34 cellular contexts compared by ENCODE assay signal in genomic region chr7:141400356-141400755, GRCh38.
DNase-seq lines count a peak whose midpoint lies in the region; ATAC-seq and TF ChIP-seq lines count a peak whose summit lies in the region.
"Had no signal": no experiment of that assay in that cellular context is flagged by ENCODE, and none has a peak within 500 bp of the region (broad histone marks: within the 10 kb centered on the region; RNA-seq: fewer than 3 reads in every experiment).

No MANE protein-coding gene starts in this region.

- in situ Hi-C loops in brain microvascular endothelial cell (cut with HindIII; ENCODE audit: low pct_ligation_motif_present, low sequenced_read_pairs), result no loop called here

- H3K9ac ChIP-seq in endodermal cell (ENCODE audit: extremely low read depth, low read length, poor library complexity, severe bottlenecking), result no peak overlapping the region
- H3K9ac ChIP-seq: BLaER1; BLaER1 treated with 17β-estradiol and CSF1 and Interleukin-3, amounts not matched to agents 10 nM and 100 nM had no signal

- H3K36me3 Mint-ChIP-seq in nephron progenitor cell (ENCODE audit: low read depth) (no peaks in the 10 kb centered on the region), endodermal cell (ENCODE audit: low read depth) (no peaks in the 10 kb centered on the region)
- H3K36me3 Mint-ChIP-seq: CD14-positive monocyte; CD4-positive, alpha-beta memory T cell; CD4-positive, CD25-positive, alpha-beta regulatory T cell; CD8-positive, alpha-beta memory T cell; CD8-positive, alpha-beta T cell had no signal

- H3K4me1 Mint-ChIP-seq in nephron progenitor cell, result peaks cover 37% of the 10 kb centered on the region
- no peaks in the 10 kb centered on the region for H3K4me1 Mint-ChIP-seq in endodermal cell
- H3K4me1 Mint-ChIP-seq: B cell; CD14-positive monocyte; CD4-positive, alpha-beta memory T cell; CD4-positive, CD25-positive, alpha-beta regulatory T cell; CD8-positive, alpha-beta memory T cell had no signal

- H3K4me3 Mint-ChIP-seq in nephron progenitor cell (peak overlapping the region; percentile 5), endodermal cell (no peak overlapping the region)
- H3K4me3 Mint-ChIP-seq: B cell; CD4-positive, alpha-beta memory T cell; CD4-positive, alpha-beta T cell; CD4-positive, CD25-positive, alpha-beta regulatory T cell; CD8-positive, alpha-beta memory T cell; CD8-positive, alpha-beta T cell had no signal

- H3K9me3 ChIP-seq in HEK293 (ENCODE audit: control insufficient read depth, insufficient read depth, low read depth, low read length) (no peaks in the 10 kb centered on the region), endodermal cell (ENCODE audit: control insufficient read depth, low read length) (no peaks in the 10 kb centered on the region)
- H3K9me3 ChIP-seq: A549; BE2C; BLaER1; BLaER1 treated with 17β-estradiol and CSF1 and Interleukin-3, amounts not matched to agents 10 nM and 100 nM; Caco-2 had no signal

- H3K27me3 ChIP-seq in endodermal cell (ENCODE audit: control insufficient read depth, insufficient read depth, low read length, poor library complexity, severe bottlenecking), result no peaks in the 10 kb centered on the region
- no peaks in the 10 kb centered on the region for H3K27me3 ChIP-seq in brain microvascular endothelial cell (replicated peaks)
- H3K27me3 ChIP-seq: BE2C; BLaER1; BLaER1 treated with 17β-estradiol and CSF1 and Interleukin-3, amounts not matched to agents 10 nM and 100 nM had no signal

- CTCF ChIA-PET in HEK293 (lab: Yijun Ruan, JAX), result interaction anchor here (0.7 kb wide), 1 partner anchor 42 kb away, joined by 3 read pairs; no protein-coding TSS in a partner anchor

- H3K27ac ChIP-seq in HEK293 (ENCODE audit: extremely low read depth, low read depth, low read length) (no peak overlapping the region), cingulate gyrus (ENCODE audit: low read depth, low read length) (peak overlapping the region; percentile 35), endodermal cell (ENCODE audit: low read depth, low read length) (no peak overlapping the region), brain microvascular endothelial cell (no peak overlapping the region)
- H3K27ac ChIP-seq: 22Rv1; A549; BLaER1; BLaER1 treated with 17β-estradiol and CSF1 and Interleukin-3, amounts not matched to agents 10 nM and 100 nM; C4-2B had no signal

- no peak for ATAC-seq in HG02610 (IDR thresholded peaks at IDR 0.05; ENCODE audit: unreplicated experiment)
- ATAC-seq: A549; CD8-positive, alpha-beta T cell had no signal

- no peak for TF ChIP-seq CTCF in HEK293 (tag by site-specific recombination; IDR thresholded peaks at IDR 0.05)
- no peak for TF ChIP-seq CTCF in nephron progenitor cell (IDR thresholded peaks at IDR 0.05)
- no peak for TF ChIP-seq CTCF in endodermal cell (conservative IDR thresholded peaks at IDR 0.05)
- TF ChIP-seq CTCF in brain microvascular endothelial cell (IDR thresholded peaks at IDR 0.05; ENCODE audit: low read depth, low read length, missing control alignments), result no peak

- H3K9me3 Mint-ChIP-seq in nephron progenitor cell (no peaks in the 10 kb centered on the region), endodermal cell (no peaks in the 10 kb centered on the region)
- H3K9me3 Mint-ChIP-seq: CD4-positive, alpha-beta T cell; CD8-positive, alpha-beta memory T cell; CD8-positive, alpha-beta T cell had no signal

- H3K27me3 Mint-ChIP-seq in nephron progenitor cell (ENCODE audit: low read depth, poor library complexity) (peaks cover 44% of the 10 kb centered on the region), endodermal cell (ENCODE audit: insufficient read depth) (no peaks in the 10 kb centered on the region)
- H3K27me3 Mint-ChIP-seq: B cell had no signal

- H3K4me3 ChIP-seq in HEK293 (ENCODE audit: low read depth, low read length), result no peak overlapping the region
- H3K4me3 ChIP-seq in endodermal cell (ENCODE audit: low read length), result no peak overlapping the region
- H3K4me3 ChIP-seq in brain microvascular endothelial cell (ENCODE audit: low read depth, low read length), result no peak overlapping the region
- H3K4me3 ChIP-seq: A549; BLaER1; BLaER1 treated with 17β-estradiol and CSF1 and Interleukin-3, amounts not matched to agents 10 nM and 100 nM had no signal

- H3K36me3 ChIP-seq in HEK293 (ENCODE audit: control insufficient read depth in 2 of 2, insufficient read depth in 1 of 2, low read length in 2 of 2) (no peaks in the 10 kb centered on the region), endodermal cell (ENCODE audit: control insufficient read depth, insufficient read depth, low read length) (no peaks in the 10 kb centered on the region), brain microvascular endothelial cell (replicated peaks) (no peaks in the 10 kb centered on the region)
- H3K36me3 ChIP-seq: BE2C; BLaER1; BLaER1 treated with 17β-estradiol and CSF1 and Interleukin-3, amounts not matched to agents 10 nM and 100 nM had no signal

- H3K4me1 ChIP-seq in HEK293 (ENCODE audit: control insufficient read depth, insufficient read depth, low read length) (no peaks in the 10 kb centered on the region), endodermal cell (ENCODE audit: control insufficient read depth, insufficient read depth, low read length) (no peaks in the 10 kb centered on the region)
- H3K4me1 ChIP-seq: A549; BLaER1; BLaER1 treated with 17β-estradiol and CSF1 and Interleukin-3, amounts not matched to agents 10 nM and 100 nM had no signal

- 85% methylated on average over 2 of the region's 2 CpGs; no CpG with 5 or more reads in 1 of the 2 experiments for WGBS in endodermal cell (ENCODE audit: insufficient coverage in 1 of 2, insufficient read length in 1 of 2), 2 experiments

- DNase-seq in nephron progenitor cell (no peak), putamen (ENCODE audit: low spot score) (peak; percentile 61), endodermal cell (no peak), brain microvascular endothelial cell (no peak), C1 segment of cervical spinal cord (lab: John Stamatoyannopoulos, UW) (no peak)
- DNase-seq: 8988T; ACHN; AML-193; BE2C; Caco-2; Calu3; CD4-positive, alpha-beta memory T cell; CD4-positive, alpha-beta T cell; CD4-positive, CD25-positive, alpha-beta regulatory T cell; CD8-positive, alpha-beta memory T cell; CD8-positive, alpha-beta T cell; COR-L47; DMS 273 treated with DMSO at 0.1 percent for 48 hours; DMS153; DMS53; DMS79; DMS79 treated with DMSO at 0.1 percent for 48 hours; DND-41; EL had no signal

- H3K27ac Mint-ChIP-seq in nephron progenitor cell (peak overlapping the region; percentile 84), endodermal cell (no peak overlapping the region)
- H3K27ac Mint-ChIP-seq: B cell; CD14-positive monocyte; CD4-positive, alpha-beta memory T cell; CD4-positive, alpha-beta T cell; CD4-positive, CD25-positive, alpha-beta regulatory T cell; CD8-positive, alpha-beta memory T cell; CD8-positive, alpha-beta T cell had no signal

- POLR2A ChIA-PET in HEK293 (lab: Yijun Ruan, JAX), result no interaction called here

TF ChIP-seq in HEK293, 187 proteins besides CTCF, POLR2A, EP300 and RAD21:
- TF ChIP-seq ZNF747 (tag by site-specific recombination; IDR thresholded peaks at IDR 0.05) (no peak), SCRT2 (tag by site-specific recombination; IDR thresholded peaks at IDR 0.05) (0 out of 2 replicates have a peak, but pooled peaks have one; percentile 2), ZNF473 (tag by site-specific recombination; IDR thresholded peaks at IDR 0.05) (no peak), ZBTB8A (tag by site-specific recombination; IDR thresholded peaks at IDR 0.05) (no peak), ZNF610 (tag by site-specific recombination; IDR thresholded peaks at IDR 0.05; ENCODE audit: borderline replicate concordance) (no peak)
